Comparison of ENCODE assay signal across 8 cellular contexts in genomic region chr4:110622841-110623709, GRCh38. TPM values are rescaled to one million over a fixed set of nuclear protein-coding genes. Genes with fewer than 3 reads are reported as not detected.
DNase-seq lines count a peak whose midpoint lies in the region; ATAC-seq and TF ChIP-seq lines count a peak whose summit lies in the region.

PITX2 (minus strand) TSS chr4:110623077; CDS start chr4:110622460, 617 bp downstream.

- peak within 1 kb of the TSS; percentile 56 for H3K4me3 ChIP-seq in AG04450 (ENCODE audit: low read depth, low read length)

- POLR2A ChIA-PET in AG04450 (lab: Yijun Ruan, JAX), result no interaction called here

- H3K9me3 ChIP-seq in AG04450 (ENCODE audit: control insufficient read depth, insufficient read depth, low read length), result peaks cover 37% of the 10 kb centered on the region

- peak; percentile 76 for ATAC-seq in GM19023 (IDR thresholded peaks at IDR 0.05; ENCODE audit: unreplicated experiment)
- peak; percentile 98 for ATAC-seq in HG03280 (IDR thresholded peaks at IDR 0.05; ENCODE audit: unreplicated experiment)
- ATAC-seq in left colon, result peak; percentile 91

- TF ChIP-seq CTCF in AG04450 (IDR thresholded peaks at IDR 0.05; ENCODE audit: low read depth, low read length), result no peak

- intact Hi-C loops in left colon (cut with DNase I, micrococcal nuclease), result no loop called here

- CTCF ChIA-PET in AG04450 (lab: Charles Lee), result interaction anchor here (1.1 kb wide), 1 partner anchor 1232 kb away, joined by 3 read pairs; no protein-coding TSS in a partner anchor

- no peak within 1 kb of the TSS for H3K27ac ChIP-seq in AG04450 (ENCODE audit: low read depth, low read length)

- H3K27me3 ChIP-seq in AG04450 (ENCODE audit: control insufficient read depth, insufficient read depth, low read length), result peaks cover 96% of the 10 kb centered on the region

- DNase-seq in AG04450 (ENCODE audit: low read depth, low spot score) (peak; percentile 57), SHP77 treated with DMSO at 0.1 percent for 48 hours (lab: John Stamatoyannopoulos, UW) (peak; percentile 43), cerebellum (ENCODE audit: low spot score) (peak; percentile 32), left colon (peak; percentile 89 to 91), pons (ENCODE audit: low spot score) (no peak)
- peak; percentile 43 to 49 for DNase-seq in stimulated activated CD8-positive, alpha-beta memory T cell treated with anti-CD3 and anti-CD28 coated beads, Interleukin-2, amount 100 ng/mL, for 48 hours (ENCODE audit: low read depth in 2 of 2)

RNA-seq across cellular contexts. Expression of gene PITX2, which starts in this region (rescaled TPM):
- 0.05 and 0.07 TPM in 2 replicates for polyA plus RNA-seq in AG04450 (2011; rRNA removed)
- not detected in 2 replicates for polyA minus RNA-seq in AG04450 (2011; rRNA and poly(A)+ RNA removed)
- total RNA-seq in cerebellum, result not detected
- total RNA-seq in left colon, result 1 to 10 TPM; 1.1 TPM

Comparison
In these comparisons a context has a peak if more than half of its experiments do, and no peak if none do; other contexts are left out.
1. Peak in DNase-seq and H3K4me3 ChIP-seq in AG04450; RNA of the gene not detected or under 1 TPM.
2. Peak in DNase-seq in cerebellum; RNA of the gene not detected or under 1 TPM.